ENCODE assay signal across 2 cellular contexts in genomic region chr9:99745085-99745484, GRCh38.
TF ChIP-seq lines count a peak whose summit lies in the region.

No MANE protein-coding gene starts in this region.

TF ChIP-seq in GM23338, 12 proteins besides CTCF, POLR2A, EP300 and RAD21:
- TF ChIP-seq ZNF114 (CRISPR knock-in tag; IDR thresholded peaks at IDR 0.05) (0 out of 2 replicates have a peak, but pooled peaks have one; percentile 20), ZNF331 (CRISPR knock-in tag; IDR thresholded peaks at IDR 0.05; ENCODE audit: low read depth) (no peak)

TF ChIP-seq in H1, 55 proteins besides CTCF, POLR2A, EP300 and RAD21:
- no peak for TF ChIP-seq EZH2 (IDR thresholded peaks at IDR 0.05; ENCODE audit: low read depth, low read length, severe bottlenecking)
- TF ChIP-seq POU5F1 (IDR thresholded peaks at IDR 0.05; ENCODE audit: low read depth, low read length) = no peak
- no peak for TF ChIP-seq GABPA (IDR thresholded peaks at IDR 0.05; ENCODE audit: borderline replicate concordance, insufficient read depth, low read length)
- TF ChIP-seq SIRT6 (IDR thresholded peaks at IDR 0.05; ENCODE audit: low read length) = no peak
- no peak for TF ChIP-seq ZNF274 (IDR thresholded peaks at IDR 0.05; ENCODE audit: borderline replicate concordance, extremely low read depth, low read length)
